ENCODE assay signal across 34 cellular contexts in genomic region chr4:111662496-111662895, GRCh38.
"Had no signal": no experiment of that assay in that cellular context is flagged by ENCODE, and none has a peak within 500 bp of the region (broad histone marks: within the 10 kb centered on the region; RNA-seq: fewer than 3 reads in every experiment).

No MANE protein-coding gene starts in this region.

- H3K36me3 Mint-ChIP-seq: activated CD4-positive, alpha-beta memory T cell treated with anti-CD3 and anti-CD28 coated beads for 36 hours; activated CD8-positive, alpha-beta memory T cell treated with anti-CD3 and anti-CD28 coated beads, Interleukin-2, amount 10 ng/mL, durations not matched to agents 7 days and 5 days; activated naive CD4-positive, alpha-beta T cell treated with anti-CD3 and anti-CD28 coated beads, Interleukin-2, amount 50 U/mL, for 24 hours; activated naive CD8-positive, alpha-beta T cell treated with anti-CD3 and anti-CD28 coated beads for 36 hours had no signal

- FAIRE-seq: colon, endothelial cell of umbilical vein had no signal

- H3K9me3 Mint-ChIP-seq: activated CD4-positive, alpha-beta T cell treated with anti-CD3 and anti-CD28 coated beads, Interleukin-2, amount 10 ng/mL, durations not matched to agents 24 days and 14 days; activated T-helper 1 cell treated with anti-CD3 and anti-CD28 coated beads, Interleukin-12 subunit alpha, Interleukin-12 subunit beta, Interleukin-2, Interleukin-4 antibody, amounts not matched to agents 30 ng/mL and 10 ng/mL and 1 ng/mL, durations not matched to agents 14 hours and 24 hours and 36 hours; activated T-helper 2 cell treated with anti-CD3 and anti-CD28 coated beads, Interferon-gamma antibody, Interleukin-2, Interleukin-4, amounts not matched to agents 10 μg/mL and 5 μg/mL and 100 μg/mL, durations not matched to agents 14 hours and 24 hours and 36 hours had no signal

- H3K4me3 Mint-ChIP-seq: activated CD4-positive, alpha-beta memory T cell treated with anti-CD3 and anti-CD28 coated beads for 36 hours; activated CD4-positive, alpha-beta T cell treated with anti-CD3 and anti-CD28 coated beads for 36 hours; activated CD4-positive, alpha-beta T cell treated with anti-CD3 and anti-CD28 coated beads, Interleukin-2, amount 10 ng/mL, durations not matched to agents 24 days and 14 days; activated CD8-positive, alpha-beta memory T cell treated with anti-CD3 and anti-CD28 coated beads, Interleukin-2, amount 10 ng/mL, durations not matched to agents 7 days and 5 days; activated CD8-positive, alpha-beta T cell treated with anti-CD3 and anti-CD28 coated beads, Interleukin-2, amount 10 ng/mL, durations not matched to agents 7 days and 5 days; activated naive CD4-positive, alpha-beta T cell treated with anti-CD3 and anti-CD28 coated beads for 36 hours; activated naive CD4-positive, alpha-beta T cell treated with anti-CD3 and anti-CD28 coated beads, Interleukin-2, amount 50 U/mL, for 24 hours; activated naive CD8-positive, alpha-beta T cell treated with anti-CD3 and anti-CD28 coated beads for 36 hours; activated naive CD8-positive, alpha-beta T cell treated with anti-CD3 and anti-CD28 coated beads, Interleukin-2, amount 50 U/mL, for 24 hours; activated T-helper 1 cell treated with anti-CD3 and anti-CD28 coated beads, Interleukin-12 subunit alpha, Interleukin-12 subunit beta, Interleukin-2, Interleukin-4 antibody, amounts not matched to agents 30 ng/mL and 10 ng/mL and 1 ng/mL, durations not matched to agents 14 hours and 24 hours and 36 hours; effector memory CD8-positive, alpha-beta T cell had no signal

- H3K4me1 Mint-ChIP-seq: activated CD4-positive, alpha-beta T cell treated with anti-CD3 and anti-CD28 coated beads for 36 hours; activated CD4-positive, alpha-beta T cell treated with anti-CD3 and anti-CD28 coated beads, Interleukin-2, amount 10 ng/mL, durations not matched to agents 24 days and 14 days; activated CD8-positive, alpha-beta memory T cell treated with anti-CD3 and anti-CD28 coated beads, Interleukin-2, amount 10 ng/mL, durations not matched to agents 7 days and 5 days; activated naive CD4-positive, alpha-beta T cell treated with anti-CD3 and anti-CD28 coated beads, Interleukin-2, amount 50 U/mL, for 24 hours; activated naive CD8-positive, alpha-beta T cell treated with anti-CD3 and anti-CD28 coated beads for 36 hours; activated naive CD8-positive, alpha-beta T cell treated with anti-CD3 and anti-CD28 coated beads, Interleukin-2, amount 50 U/mL, for 24 hours had no signal

- H3K27ac Mint-ChIP-seq: activated CD4-positive, alpha-beta memory T cell treated with anti-CD3 and anti-CD28 coated beads for 36 hours; activated CD4-positive, alpha-beta T cell treated with anti-CD3 and anti-CD28 coated beads for 36 hours; activated CD4-positive, alpha-beta T cell treated with anti-CD3 and anti-CD28 coated beads, Interleukin-2, amount 10 ng/mL, durations not matched to agents 24 days and 14 days; activated CD8-positive, alpha-beta memory T cell treated with anti-CD3 and anti-CD28 coated beads, Interleukin-2, amount 10 ng/mL, durations not matched to agents 7 days and 5 days; activated CD8-positive, alpha-beta T cell treated with anti-CD3 and anti-CD28 coated beads, Interleukin-2, amount 10 ng/mL, durations not matched to agents 7 days and 5 days; activated naive CD4-positive, alpha-beta T cell treated with anti-CD3 and anti-CD28 coated beads for 36 hours; activated naive CD4-positive, alpha-beta T cell treated with anti-CD3 and anti-CD28 coated beads, Interleukin-2, amount 50 U/mL, for 24 hours; activated naive CD8-positive, alpha-beta T cell treated with anti-CD3 and anti-CD28 coated beads for 36 hours; activated naive CD8-positive, alpha-beta T cell treated with anti-CD3 and anti-CD28 coated beads, Interleukin-2, amount 50 U/mL, for 24 hours; activated T-helper 1 cell treated with anti-CD3 and anti-CD28 coated beads, Interleukin-12 subunit alpha, Interleukin-12 subunit beta, Interleukin-2, Interleukin-4 antibody, amounts not matched to agents 30 ng/mL and 10 ng/mL and 1 ng/mL, durations not matched to agents 14 hours and 24 hours and 36 hours; activated T-helper 2 cell treated with anti-CD3 and anti-CD28 coated beads, Interferon-gamma antibody, Interleukin-2, Interleukin-4, amounts not matched to agents 10 μg/mL and 5 μg/mL and 100 μg/mL, durations not matched to agents 14 hours and 24 hours and 36 hours; effector memory CD8-positive, alpha-beta T cell had no signal

- DNase-seq: activated CD4-positive, alpha-beta memory T cell treated with anti-CD3 and anti-CD28 coated beads for 36 hours; activated CD4-positive, alpha-beta T cell treated with anti-CD3 and anti-CD28 coated beads for 36 hours; activated CD4-positive, alpha-beta T cell treated with anti-CD3 and anti-CD28 coated beads, Interleukin-2, amount 10 ng/mL, durations not matched to agents 24 days and 14 days; activated CD4-positive, CD25-positive, alpha-beta regulatory T cell; activated CD4-positive, CD25-positive, alpha-beta regulatory T cell treated with anti-CD3 and anti-CD28 coated beads, Interleukin-2, amount 50 U/mL, for 72 hours; activated CD8-positive, alpha-beta memory T cell treated with anti-CD3 and anti-CD28 coated beads, Interleukin-2, amount 10 ng/mL, durations not matched to agents 7 days and 5 days; activated CD8-positive, alpha-beta memory T cell treated with anti-CD3 and anti-CD28 coated beads, Interleukin-2, amount 50 U/mL, for 4 hours; activated CD8-positive, alpha-beta T cell treated with anti-CD3 and anti-CD28 coated beads, Interleukin-2, amount 10 ng/mL, durations not matched to agents 7 days and 5 days; activated effector memory CD4-positive, alpha-beta T cell treated with anti-CD3 and anti-CD28 coated beads, Interleukin-2, amount 50 U/mL, for 16 hours; activated naive CD4-positive, alpha-beta T cell treated with anti-CD3 and anti-CD28 coated beads for 36 hours; activated naive CD8-positive, alpha-beta T cell treated with anti-CD3 and anti-CD28 coated beads for 36 hours; activated naive CD8-positive, alpha-beta T cell treated with anti-CD3 and anti-CD28 coated beads, Interleukin-2, amount 50 U/mL, for 24 hours; activated T-cell treated with anti-CD3 and anti-CD28 coated beads, Interleukin-2, amount 50 U/mL, for 1 hour; activated T-cell treated with anti-CD3 and anti-CD28 coated beads, Interleukin-2, amount 50 U/mL, for 48 hours; adrenal gland; amygdala; aorta; body of pancreas; caudate nucleus; cortex of kidney; dermis blood vessel endothelial cell; effector CD4-positive, alpha-beta T cell; effector memory CD8-positive, alpha-beta T cell; esophagus squamous epithelium; foreskin melanocyte; heart right ventricle; T-helper 9 cell; WERI-Rb-1 had no signal

- H3K27me3 Mint-ChIP-seq: activated CD4-positive, alpha-beta memory T cell treated with anti-CD3 and anti-CD28 coated beads for 36 hours; activated CD4-positive, alpha-beta T cell treated with anti-CD3 and anti-CD28 coated beads for 36 hours; activated CD4-positive, alpha-beta T cell treated with anti-CD3 and anti-CD28 coated beads, Interleukin-2, amount 10 ng/mL, durations not matched to agents 24 days and 14 days; activated CD8-positive, alpha-beta memory T cell treated with anti-CD3 and anti-CD28 coated beads, Interleukin-2, amount 10 ng/mL, durations not matched to agents 7 days and 5 days; activated naive CD4-positive, alpha-beta T cell treated with anti-CD3 and anti-CD28 coated beads, Interleukin-2, amount 50 U/mL, for 24 hours; activated naive CD8-positive, alpha-beta T cell treated with anti-CD3 and anti-CD28 coated beads for 36 hours; activated naive CD8-positive, alpha-beta T cell treated with anti-CD3 and anti-CD28 coated beads, Interleukin-2, amount 50 U/mL, for 24 hours; effector memory CD8-positive, alpha-beta T cell had no signal

- ATAC-seq: activated CD4-positive, alpha-beta T cell treated with anti-CD3 and anti-CD28 coated beads for 36 hours; activated CD8-positive, alpha-beta memory T cell treated with anti-CD3 and anti-CD28 coated beads, Interleukin-2, amount 10 ng/mL, durations not matched to agents 7 days and 5 days; activated CD8-positive, alpha-beta T cell treated with anti-CD3 and anti-CD28 coated beads, Interleukin-2, amount 10 ng/mL, durations not matched to agents 7 days and 5 days; activated naive CD8-positive, alpha-beta T cell treated with anti-CD3 and anti-CD28 coated beads, Interleukin-2, amount 50 U/mL, for 24 hours; body of pancreas; effector memory CD8-positive, alpha-beta T cell; gastroesophageal sphincter; heart right ventricle had no signal
